In the genomic region with DNA sequence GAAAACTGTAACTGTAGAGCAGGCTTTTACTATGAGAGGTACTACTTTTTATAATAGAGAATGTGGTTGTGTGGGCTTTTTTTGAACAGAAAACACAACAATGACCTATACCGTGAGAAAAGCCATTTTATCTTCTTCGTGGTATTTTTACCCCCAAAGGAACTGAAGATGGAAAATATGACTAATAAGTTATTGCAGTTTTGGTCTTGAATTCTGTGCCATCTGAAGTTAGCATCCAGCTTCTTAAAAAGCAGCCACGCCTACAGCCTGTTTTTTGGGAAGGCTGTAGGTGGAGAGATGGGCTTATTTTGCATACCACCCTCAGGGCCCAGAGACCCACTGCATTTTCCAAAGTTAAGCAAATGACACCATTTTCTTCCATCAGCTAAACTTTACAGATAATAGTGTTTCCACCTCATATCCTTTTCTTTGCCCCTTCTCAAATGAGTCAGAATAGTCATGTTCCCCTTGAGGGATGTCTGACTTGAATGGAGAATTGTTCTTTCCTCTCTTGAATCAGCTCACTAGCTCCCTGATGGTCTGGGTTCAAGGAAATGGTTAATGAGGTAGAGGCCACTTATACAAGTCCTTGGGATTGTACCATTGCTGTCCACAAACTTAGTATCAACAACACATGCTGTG, we compare ENCODE assay signal across 10 cellular contexts. TPM values are rescaled to one million over a fixed set of nuclear protein-coding genes. Genes with fewer than 3 reads are reported as not detected.
DNase-seq lines count a peak whose midpoint lies in the region; ATAC-seq and TF ChIP-seq lines count a peak whose summit lies in the region.
"Had no signal": no experiment of that assay in that cellular context is flagged by ENCODE, and none has a peak within 500 bp of the region (broad histone marks: within the 10 kb centered on the region; RNA-seq: fewer than 3 reads in every experiment).

No MANE protein-coding gene starts in this region.

- WGBS in heart right ventricle, 2 donors, result 64 to 73% methylated on average over 3 of the region's 3 CpGs

- H3K36me3 ChIP-seq in heart right ventricle, result no peaks in the 10 kb centered on the region
- no peaks in the 10 kb centered on the region for H3K36me3 ChIP-seq in effector memory CD4-positive, alpha-beta T cell (ENCODE audit: control insufficient read depth, insufficient read depth, low read length)

- peak; percentile 75 for ATAC-seq in GM18498 (IDR thresholded peaks at IDR 0.05; ENCODE audit: unreplicated experiment)
- ATAC-seq in GM19395 (IDR thresholded peaks at IDR 0.05; ENCODE audit: unreplicated experiment), result peak; percentile 83
- ATAC-seq in HG02884 (IDR thresholded peaks at IDR 0.05; ENCODE audit: unreplicated experiment), result peak; percentile 89
- no peak for ATAC-seq in heart right ventricle
- no peak for ATAC-seq in GM18873 (IDR thresholded peaks at IDR 0.05; ENCODE audit: low FRiP score, unreplicated experiment)

- peaks cover 0 to 4% (median 0%) of the 10 kb centered on the region in 7 donors for H3K27me3 ChIP-seq in heart right ventricle
- H3K27me3 ChIP-seq in effector memory CD4-positive, alpha-beta T cell (replicated peaks; ENCODE audit: control insufficient read depth, insufficient read depth, low read length, poor library complexity, severe bottlenecking), result no peaks in the 10 kb centered on the region

- TF ChIP-seq CTCF in heart right ventricle (IDR thresholded peaks at IDR 0.05), result no peak

- DNase-seq in HT1080 (ENCODE audit: low read depth), result peak; percentile 6
- DNase-seq in heart right ventricle, result no peak
- DNase-seq in effector memory CD4-positive, alpha-beta T cell, result no peak
- no peak for DNase-seq in NCI-H2107 (lab: John Stamatoyannopoulos, UW)
- DNase-seq: activated CD4-positive, CD25-positive, alpha-beta regulatory T cell treated with anti-CD3 and anti-CD28 coated beads, Interleukin-2, amount 50 U/mL, for 72 hours; aorta had no signal

- intact Hi-C loops in heart right ventricle (cut with DNase I), result no loop called here

- no peak overlapping the region for H3K4me3 ChIP-seq in heart right ventricle
- H3K4me3 ChIP-seq in effector memory CD4-positive, alpha-beta T cell (ENCODE audit: insufficient read depth, low read depth, low read length, poor library complexity, severe bottlenecking), result no peak overlapping the region

- H3K27ac ChIP-seq in heart right ventricle, result no peak overlapping the region
- H3K27ac ChIP-seq in effector memory CD4-positive, alpha-beta T cell (ENCODE audit: insufficient read depth, low read length, poor library complexity, severe bottlenecking), result no peak overlapping the region

- no peaks in the 10 kb centered on the region for H3K4me1 ChIP-seq in heart right ventricle
- no peaks in the 10 kb centered on the region for H3K4me1 ChIP-seq in effector memory CD4-positive, alpha-beta T cell (ENCODE audit: control insufficient read depth, insufficient read depth, low read length, poor library complexity, severe bottlenecking)

- no peaks in the 10 kb centered on the region for H3K9me3 ChIP-seq in heart right ventricle
- H3K9me3 ChIP-seq in effector memory CD4-positive, alpha-beta T cell (ENCODE audit: control insufficient read depth, low read length), result no peaks in the 10 kb centered on the region

RNA-seq across cellular contexts. Expression of a gene that starts 53.0 kb away (rescaled TPM):
- 7.0 and 7.4 TPM in 2 replicates for total RNA-seq in HT1080 (2014; rRNA removed; shearing (Covaris generic))
- 9.4 and 10.0 TPM in 2 replicates for polyA plus RNA-seq in HT1080 (2015; cell fraction: cytosol; rRNA removed)
- polyA plus RNA-seq in HT1080 (2015; cell fraction: nucleus; rRNA removed), result 6.5 and 7.8 TPM in 2 replicates
- total RNA-seq in heart right ventricle, result 1 to 10 TPM in 2 of 10 donors, under 1 TPM in 8; 0.36 to 2.4 (median 0.66) TPM
- polyA plus RNA-seq in heart right ventricle, result 1 to 10 TPM in 1 of 2 donors, under 1 TPM in 1; 0.51 to 1.2 TPM

Comparison
In these comparisons a context has a peak if more than half of its experiments do, and no peak if none do; other contexts are left out.
1. ATAC-seq: peak in GM18498 (single experiment), GM19395 (single experiment) and HG02884 (single experiment); none in heart right ventricle (0 of 8) and GM18873 (single experiment).